Comparison of ENCODE assay signal across 16 cellular contexts in genomic region chr1:211332036-211332616, GRCh38. TPM values are rescaled to one million over a fixed set of nuclear protein-coding genes. Genes with fewer than 3 reads are reported as not detected.
A peak's percentile ranks its signal among the peaks of the same experiment; 100 is the strongest.
DNase-seq lines count a peak whose midpoint lies in the region; ATAC-seq and TF ChIP-seq lines count a peak whose summit lies in the region.
"Had no signal": no experiment of that assay in that cellular context is flagged by ENCODE, and none has a peak within 500 bp of the region (broad histone marks: within the 10 kb centered on the region; RNA-seq: fewer than 3 reads in every experiment).

No MANE protein-coding gene starts in this region.

- H2AFZ ChIP-seq in neuronal stem cell (ENCODE audit: low read length), result no peak overlapping the region

- H3K14ac ChIP-seq in neuronal stem cell (ENCODE audit: low read length), result no peak overlapping the region

- peak overlapping the region; percentile 16 for H3K27ac Mint-ChIP-seq in activated CD4-positive, alpha-beta T cell treated with anti-CD3 and anti-CD28 coated beads, Interleukin-2, amount 10 ng/mL, durations not matched to agents 24 days and 14 days
- H3K27ac Mint-ChIP-seq: endodermal cell had no signal

- no peak overlapping the region for H2BK5ac ChIP-seq in neuronal stem cell (ENCODE audit: low read length)

- no peak for TF ChIP-seq RAD21 in Ishikawa (IDR thresholded peaks at IDR 0.05; ENCODE audit: low read depth)

- no peak overlapping the region for H3K4ac ChIP-seq in neuronal stem cell (ENCODE audit: low read length)

- intact Hi-C loops in activated CD4-positive, alpha-beta T cell treated with anti-CD3 and anti-CD28 coated beads, Interleukin-2, amount 10 ng/mL, durations not matched to agents 24 days and 14 days (cut with micrococcal nuclease), result no loop called here
- intact Hi-C loops in head of caudate nucleus (cut with DNase I), result no loop called here

- H2BK15ac ChIP-seq in neuronal stem cell (ENCODE audit: low read length), result no peak overlapping the region

- H3K4me3 ChIP-seq in neuronal stem cell (ENCODE audit: low read length in 2 of 2), result no peak overlapping the region
- H3K4me3 ChIP-seq: gastrocnemius medialis had no signal

- H3K9ac ChIP-seq in neuronal stem cell (ENCODE audit: low read depth, low read length, poor library complexity), result no peak overlapping the region

- H3K36me3 Mint-ChIP-seq in activated CD4-positive, alpha-beta T cell treated with anti-CD3 and anti-CD28 coated beads, Interleukin-2, amount 10 ng/mL, durations not matched to agents 24 days and 14 days (ENCODE audit: low read depth), result peaks cover 45% of the 10 kb centered on the region

- no peaks in the 10 kb centered on the region for H3K27me3 Mint-ChIP-seq in activated CD4-positive, alpha-beta T cell treated with anti-CD3 and anti-CD28 coated beads, Interleukin-2, amount 10 ng/mL, durations not matched to agents 24 days and 14 days

- peak overlapping the region; percentile 59 for H3K18ac ChIP-seq in neuronal stem cell (ENCODE audit: low read length)

- peaks cover 3% of the 10 kb centered on the region for H3K79me1 ChIP-seq in neuronal stem cell (ENCODE audit: low read depth, low read length)

- H3K4me1 ChIP-seq in neuronal stem cell (ENCODE audit: control insufficient read depth in 2 of 2, insufficient read depth in 1 of 2, low read depth in 1 of 2, low read length in 2 of 2), result peaks cover 0 to 11% of the 10 kb centered on the region in 2 donors
- H3K4me1 ChIP-seq: gastrocnemius medialis had no signal

- H3K9me3 Mint-ChIP-seq in activated CD4-positive, alpha-beta T cell treated with anti-CD3 and anti-CD28 coated beads, Interleukin-2, amount 10 ng/mL, durations not matched to agents 24 days and 14 days, result no peaks in the 10 kb centered on the region
- H3K9me3 Mint-ChIP-seq: endodermal cell had no signal

- peaks cover 0 to 8% of the 10 kb centered on the region in 2 donors for H3K9me3 ChIP-seq in neuronal stem cell (replicated peaks in 1 of 2; ENCODE audit: control insufficient read depth in 2 of 2, insufficient read depth in 1 of 2, low read depth in 1 of 2, low read length in 2 of 2)
- H3K9me3 ChIP-seq: gastrocnemius medialis had no signal

- peaks cover 88% of the 10 kb centered on the region for H3K4me1 Mint-ChIP-seq in activated CD4-positive, alpha-beta T cell treated with anti-CD3 and anti-CD28 coated beads, Interleukin-2, amount 10 ng/mL, durations not matched to agents 24 days and 14 days

- no peak overlapping the region for H3K4me2 ChIP-seq in neuronal stem cell (ENCODE audit: insufficient read depth, low read length, poor library complexity, severe bottlenecking)

- H2BK120ac ChIP-seq in neuronal stem cell (ENCODE audit: low read depth, low read length), result no peak overlapping the region

- no peak overlapping the region for H2BK12ac ChIP-seq in neuronal stem cell (ENCODE audit: low read length)

- peaks cover 0 to 24% (median 0%) of the 10 kb centered on the region in 3 experiments for H3K27me3 ChIP-seq in neuronal stem cell (ENCODE audit: control insufficient read depth in 3 of 3, insufficient read depth in 3 of 3, low read depth in 1 of 3, low read length in 3 of 3)
- H3K27me3 ChIP-seq: brain microvascular endothelial cell, gastrocnemius medialis had no signal

- no peak overlapping the region for H4K8ac ChIP-seq in neuronal stem cell (ENCODE audit: low read depth, low read length)

- no peak overlapping the region for H4K91ac ChIP-seq in neuronal stem cell (ENCODE audit: low read depth, low read length, poor library complexity)

- peak; percentile 52 for DNase-seq in activated CD4-positive, alpha-beta T cell treated with anti-CD3 and anti-CD28 coated beads, Interleukin-2, amount 10 ng/mL, durations not matched to agents 24 days and 14 days
- no peak for DNase-seq in activated CD4-positive, alpha-beta T cell treated with anti-CD3 and anti-CD28 coated beads, Interleukin-2, amount 50 U/mL, for 4 hours
- DNase-seq in astrocyte of the hippocampus (ENCODE audit: low read depth, low spot score), result peak; percentile 32
- DNase-seq in neuronal stem cell (ENCODE audit: low spot score), result no peak
- DNase-seq in head of caudate nucleus, result no peak
- DNase-seq: brain microvascular endothelial cell; endodermal cell; gastrocnemius medialis; kidney; NCI-H2107; stimulated activated CD4-positive, alpha-beta T cell treated with anti-CD3 and anti-CD28 coated beads, Interleukin-1b, Interleukin-23, amount 100 ng/mL, for 48 hours; stimulated activated CD8-positive, alpha-beta memory T cell treated with anti-CD3 and anti-CD28 coated beads, Interleukin-4, amount 100 ng/mL, for 48 hours had no signal

- no peak overlapping the region for H3K4me3 Mint-ChIP-seq in activated CD4-positive, alpha-beta T cell treated with anti-CD3 and anti-CD28 coated beads, Interleukin-2, amount 10 ng/mL, durations not matched to agents 24 days and 14 days
- H3K4me3 Mint-ChIP-seq: endodermal cell had no signal

- H3K36me3 ChIP-seq in neuronal stem cell (replicated peaks in 1 of 2; ENCODE audit: control insufficient read depth in 2 of 2, insufficient read depth in 2 of 2, low read length in 2 of 2), result no peaks in the 10 kb centered on the region
- H3K36me3 ChIP-seq: brain microvascular endothelial cell, gastrocnemius medialis had no signal

- no peak overlapping the region for H3K27ac ChIP-seq in neuronal stem cell (replicated peaks; ENCODE audit: low read length)
- H3K27ac ChIP-seq: brain microvascular endothelial cell, gastrocnemius medialis, VCaP had no signal

- no peak overlapping the region for H2AK5ac ChIP-seq in neuronal stem cell (ENCODE audit: low read depth, low read length)

- TF ChIP-seq EP300 in Ishikawa (IDR thresholded peaks at IDR 0.05; ENCODE audit: borderline replicate concordance), result no peak

- no peak for ATAC-seq in HG03280 (IDR thresholded peaks at IDR 0.05; ENCODE audit: unreplicated experiment)
- no peak for ATAC-seq in GM18909 (IDR thresholded peaks at IDR 0.05; ENCODE audit: poor library complexity, unreplicated experiment)
- ATAC-seq: gastrocnemius medialis had no signal

- WGBS in neuronal stem cell (ENCODE audit: extremely low coverage in 2 of 2, insufficient read length in 2 of 2, insufficient replicate concordance in 1 of 2), 2 donors, result no CpG with 5 or more reads among the region's 3 CpGs

- H3K23ac ChIP-seq in neuronal stem cell (ENCODE audit: low read depth, low read length, poor library complexity), result peak overlapping the region; percentile 18

TF ChIP-seq in Ishikawa, 13 proteins besides CTCF, POLR2A, EP300 and RAD21:
- TF ChIP-seq CREB1 (IDR thresholded peaks at IDR 0.05; ENCODE audit: low read depth) (no peak), NFIC (IDR thresholded peaks at IDR 0.05) (peak; percentile 39; the same call in 1 of the 2 replicates)

RNA-seq across cellular contexts. Expression of gene TRAF5, which starts 5.5 kb away (rescaled TPM):
- 55.6 and 56.6 TPM in 2 replicates for total RNA-seq in activated CD4-positive, alpha-beta T cell treated with anti-CD3 and anti-CD28 coated beads, Interleukin-2, amount 10 ng/mL, durations not matched to agents 24 days and 14 days
- polyA plus RNA-seq in neuronal stem cell (2013, experiment 1 of 2), result 10.8 TPM
- polyA plus RNA-seq in neuronal stem cell (2013, experiment 2 of 2), result 10.7 TPM

Comparison
In these comparisons a context has a peak if more than half of its experiments do, and no peak if none do; other contexts are left out.
1. DNase-seq: peak in activated CD4-positive, alpha-beta T cell treated with anti-CD3 and anti-CD28 coated beads, Interleukin-2, amount 10 ng/mL, durations not matched to agents 24 days and 14 days (single experiment) and astrocyte of the hippocampus (single experiment); none in activated CD4-positive, alpha-beta T cell treated with anti-CD3 and anti-CD28 coated beads, Interleukin-2, amount 50 U/mL, for 4 hours (0 of 2), neuronal stem cell (single experiment) and head of caudate nucleus (0 of 42).